Comparison of ENCODE assay signal across 8 cellular contexts in the genomic region with DNA sequence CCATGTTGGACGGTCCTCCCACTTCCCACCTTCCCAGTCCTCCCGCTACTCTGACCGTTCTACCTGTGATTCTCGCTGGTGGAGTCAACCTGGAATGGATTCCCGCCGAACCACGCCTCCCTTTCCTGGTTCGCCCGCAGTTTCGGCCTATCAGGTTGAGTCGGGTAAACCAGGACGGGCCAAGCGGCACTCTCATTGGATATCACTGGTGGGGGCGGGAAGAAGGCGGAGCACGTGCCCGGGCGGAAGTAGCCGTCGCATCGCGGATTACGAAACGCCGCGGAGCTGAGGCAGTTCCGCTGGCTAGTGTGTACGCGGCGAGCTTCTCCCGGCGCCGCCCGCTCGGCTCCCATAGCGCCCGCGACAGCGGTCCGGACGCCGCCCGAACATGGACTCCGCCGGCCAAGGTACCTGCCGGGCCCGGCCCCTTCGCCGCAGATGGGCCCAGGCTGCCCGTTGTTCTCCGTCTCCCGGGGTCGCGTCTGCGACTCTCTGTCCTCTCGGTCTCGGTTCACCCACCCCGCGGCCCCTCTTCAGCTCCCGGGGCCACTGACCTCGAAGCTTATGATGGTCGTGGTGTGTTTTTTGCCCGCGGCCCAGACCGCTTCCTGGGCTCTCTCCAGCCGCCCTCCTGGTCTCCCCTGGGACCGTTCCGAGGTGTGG. TPM values are rescaled to one million over a fixed set of nuclear protein-coding genes. Genes with fewer than 3 reads are reported as not detected.
DNase-seq lines count a peak whose midpoint lies in the region; ATAC-seq and TF ChIP-seq lines count a peak whose summit lies in the region.

TPD52L2 (plus strand) TSS at position 293 of the 663 bp plus-strand sequence; CDS start at position 389, 96 bp downstream.

- H3K4me3 Mint-ChIP-seq in naive B cell = peak within 1 kb of the TSS; percentile 86 to 99 (median 98)
- peak within 1 kb of the TSS; percentile 89 for H3K4me3 Mint-ChIP-seq in stimulated activated memory B cell treated with anti-CD40 and anti-IgM and Interleukin-4, amounts not matched to agents 10 μg/mL and 1 μg/mL and 100 μg/mL, for 72 hours

- H3K27me3 Mint-ChIP-seq in naive B cell = no peaks in the 10 kb centered on the region
- H3K27me3 Mint-ChIP-seq in stimulated activated memory B cell treated with anti-CD40 and anti-IgM and Interleukin-4, amounts not matched to agents 10 μg/mL and 1 μg/mL and 100 μg/mL, for 72 hours = no peaks in the 10 kb centered on the region

- H3K36me3 ChIP-seq in DND-41 (ENCODE audit: insufficient read depth, low read length) = peaks cover 48% of the 10 kb centered on the region
- H3K36me3 ChIP-seq in GM23248 (ENCODE audit: low read depth) = peaks cover 15% of the 10 kb centered on the region; the same call in 1 of the 2 replicates

- WGBS in GM23248 (ENCODE audit: low coverage in 1 of 2, low lambda C conversion rate in 2 of 2, missing lambda C conversion rate in 2 of 2), 2 experiments = 1% methylated on average over 57 to 66 of the region's 68 CpGs

- ATAC-seq in DND-41 (ENCODE audit: insufficient read depth, low read depth) (peak; percentile 90), naive B cell (ENCODE audit: low read depth in 2 of 2) (peak; percentile 76 to 79)
- ATAC-seq in stimulated activated memory B cell treated with anti-CD40 and anti-IgM and Interleukin-4, amounts not matched to agents 10 μg/mL and 1 μg/mL and 100 μg/mL, for 72 hours = peak; percentile 93

- in situ Hi-C loops in GM23248 (cut with MboI) = no loop called here

- H3K27me3 ChIP-seq in DND-41 (ENCODE audit: insufficient read depth, low read length, poor library complexity) (no peaks in the 10 kb centered on the region), GM23248 (replicated peaks; ENCODE audit: insufficient read depth) (no peaks in the 10 kb centered on the region)

- peak within 1 kb of the TSS; percentile 85 to 97 for H3K4me3 ChIP-seq in DND-41 (ENCODE audit: low read depth in 1 of 2, low read length in 2 of 2)
- H3K4me3 ChIP-seq in GM23248 = peak within 1 kb of the TSS; percentile 92

- H2AFZ ChIP-seq in DND-41 (ENCODE audit: low read depth, low read length) (peak within 1 kb of the TSS; percentile 95), GM23248 (peak within 1 kb of the TSS; percentile 66)

- peak within 1 kb of the TSS; percentile 91 for H3K9ac ChIP-seq in DND-41 (ENCODE audit: low read depth, low read length)
- peak within 1 kb of the TSS; percentile 99 for H3K9ac ChIP-seq in GM23248

- H3K4me2 ChIP-seq in DND-41 (ENCODE audit: insufficient read depth, low read length) (peak within 1 kb of the TSS; percentile 99), GM23248 (ENCODE audit: unreplicated experiment) (peak within 1 kb of the TSS; percentile 94)

- H3K27ac ChIP-seq in DND-41 (ENCODE audit: low read length) (peak within 1 kb of the TSS; percentile 72), GM23248 (peak within 1 kb of the TSS; percentile 99)

- peak within 1 kb of the TSS; percentile 94 to 100 (median 98) for H3K27ac Mint-ChIP-seq in naive B cell
- H3K27ac Mint-ChIP-seq in stimulated activated memory B cell treated with anti-CD40 and anti-IgM and Interleukin-4, amounts not matched to agents 10 μg/mL and 1 μg/mL and 100 μg/mL, for 72 hours = peak within 1 kb of the TSS; percentile 92

- peaks cover 16% of the 10 kb centered on the region for H4K20me1 ChIP-seq in DND-41 (ENCODE audit: insufficient read depth, low read length)
- H4K20me1 ChIP-seq in GM23248 (ENCODE audit: insufficient read depth) = no peaks in the 10 kb centered on the region

- no peaks in the 10 kb centered on the region for H3K9me3 Mint-ChIP-seq in naive B cell
- H3K9me3 Mint-ChIP-seq in stimulated activated memory B cell treated with anti-CD40 and anti-IgM and Interleukin-4, amounts not matched to agents 10 μg/mL and 1 μg/mL and 100 μg/mL, for 72 hours = no peaks in the 10 kb centered on the region

- no peaks in the 10 kb centered on the region for H3K9me3 ChIP-seq in DND-41 (ENCODE audit: insufficient read depth, low read length, severe bottlenecking)
- H3K9me3 ChIP-seq in GM23248 (ENCODE audit: low read depth) = no peaks in the 10 kb centered on the region

- H3K36me3 Mint-ChIP-seq in naive B cell = no peaks in the 10 kb centered on the region
- H3K36me3 Mint-ChIP-seq in stimulated activated memory B cell treated with anti-CD40 and anti-IgM and Interleukin-4, amounts not matched to agents 10 μg/mL and 1 μg/mL and 100 μg/mL, for 72 hours = peaks cover 34% of the 10 kb centered on the region

- TF ChIP-seq CTCF in DND-41 (IDR thresholded peaks at IDR 0.05; ENCODE audit: borderline replicate concordance, extremely low read depth, low read length, poor library complexity, severe bottlenecking) = no peak

- H3K79me2 ChIP-seq in DND-41 (ENCODE audit: insufficient read depth, low read length) (peaks cover 60% of the 10 kb centered on the region), GM23248 (ENCODE audit: insufficient read depth) (peaks cover 61% of the 10 kb centered on the region)

- H3K4me1 Mint-ChIP-seq in naive B cell = peaks cover 23 to 44% (median 39%) of the 10 kb centered on the region in 3 donors
- peaks cover 44% of the 10 kb centered on the region for H3K4me1 Mint-ChIP-seq in stimulated activated memory B cell treated with anti-CD40 and anti-IgM and Interleukin-4, amounts not matched to agents 10 μg/mL and 1 μg/mL and 100 μg/mL, for 72 hours

- H3K4me1 ChIP-seq in DND-41 (ENCODE audit: insufficient read depth, low read length) (peaks cover 39% of the 10 kb centered on the region), GM23248 (ENCODE audit: insufficient read depth) (0 out of 2 replicates have a peak, but pooled peaks cover 7% of the 10 kb centered on the region)

- H3F3A ChIP-seq in GM23248 (ENCODE audit: insufficient read depth) = 0 out of 2 replicates have a peak, but pooled peaks cover 4% of the 10 kb centered on the region

- DNase-seq in DND-41 = peak; percentile 100
- peak; percentile 100 for DNase-seq in GM23248
- DNase-seq in LHCN-M2 (ENCODE audit: low read depth) = peak; percentile 97
- DNase-seq in RPMI8226 = peak; percentile 99
- DNase-seq in activated T-helper 1 cell treated with anti-CD3 and anti-CD28 coated beads, Interleukin-2, amount 50 U/mL, for 16 hours (ENCODE audit: low read depth in 1 of 2, low spot score in 1 of 2) = peak; percentile 96
- DNase-seq in fibroblast of gingiva (ENCODE audit: low read depth) = peak; percentile 97
- DNase-seq in naive B cell = peak; percentile 98

- H3K9me2 ChIP-seq in GM23248 (ENCODE audit: insufficient read depth) = no peaks in the 10 kb centered on the region

RNA-seq across cellular contexts. Expression of gene TPD52L2, which starts in this region (rescaled TPM):
- total RNA-seq in GM23248 (2014; rRNA removed; shearing (Covaris generic)) = 198 and 214 TPM in 2 replicates
- polyA plus RNA-seq in GM23248 (2016; fragmentation: Nextera tagmentation; extraction: Ambion mirVana) (220 and 227 TPM in 2 replicates), naive B cell (ENCODE audit: low read depth in 6 of 6) (100 to 1,000 TPM in 1 of 6 donors, 10 to 100 TPM in 5; 61.1 to 105 (median 79.9) TPM)
- 118 and 119 TPM in 2 replicates for total RNA-seq in LHCN-M2 (2014; rRNA removed)
- polyA plus RNA-seq in LHCN-M2 (2012) = 118 TPM

Comparison
In these comparisons a context has a peak if more than half of its experiments do, and no peak if none do; other contexts are left out.
1. Peak in every context shown above with its lines: DNase-seq, ATAC-seq, H3K4me3 ChIP-seq and H3K27ac ChIP-seq.